In genomic region chr7:628041-628763, GRCh38 we compare ENCODE assay signal across 33 cellular contexts.
"Had no signal": no experiment of that assay in that cellular context is flagged by ENCODE, and none has a peak within 500 bp of the region (broad histone marks: within the 10 kb centered on the region; RNA-seq: fewer than 3 reads in every experiment).

No MANE protein-coding gene starts in this region.

- ATAC-seq: activated CD4-positive, alpha-beta T cell treated with anti-CD3 and anti-CD28 coated beads for 36 hours; activated CD8-positive, alpha-beta memory T cell treated with anti-CD3 and anti-CD28 coated beads, Interleukin-2, amount 10 ng/mL, durations not matched to agents 7 days and 5 days; activated CD8-positive, alpha-beta T cell treated with anti-CD3 and anti-CD28 coated beads, Interleukin-2, amount 10 ng/mL, durations not matched to agents 7 days and 5 days; effector memory CD8-positive, alpha-beta T cell; gastrocnemius medialis; pancreas had no signal

- FAIRE-seq: pancreas had no signal

- H3K79me2 ChIP-seq: hepatocyte had no signal

- H3K4me1 ChIP-seq: adrenal gland, ascending aorta, colonic mucosa, gastrocnemius medialis, pancreas, prostate gland, sigmoid colon, tibial nerve had no signal

- H3K4me3 Mint-ChIP-seq: activated CD4-positive, alpha-beta T cell treated with anti-CD3 and anti-CD28 coated beads for 36 hours; activated CD8-positive, alpha-beta memory T cell treated with anti-CD3 and anti-CD28 coated beads, Interleukin-2, amount 10 ng/mL, durations not matched to agents 7 days and 5 days; activated CD8-positive, alpha-beta T cell treated with anti-CD3 and anti-CD28 coated beads, Interleukin-2, amount 10 ng/mL, durations not matched to agents 7 days and 5 days; activated naive CD4-positive, alpha-beta T cell treated with anti-CD3 and anti-CD28 coated beads for 36 hours; activated naive CD8-positive, alpha-beta T cell treated with anti-CD3 and anti-CD28 coated beads for 36 hours; brain; effector memory CD8-positive, alpha-beta T cell; naive thymus-derived CD4-positive, alpha-beta T cell had no signal

- H3K27ac ChIP-seq: adrenal gland, ascending aorta, cardiac muscle cell, colonic mucosa, dorsolateral prefrontal cortex, gastrocnemius medialis, hepatocyte, neutrophil, pancreas, prostate gland, sigmoid colon, tibial nerve had no signal

- H3K27me3 ChIP-seq: adrenal gland, ascending aorta, cardiac muscle cell, colonic mucosa, dorsolateral prefrontal cortex, gastrocnemius medialis, hepatocyte, neutrophil, pancreas, sigmoid colon, tibial nerve had no signal

- H3K27ac Mint-ChIP-seq: activated CD4-positive, alpha-beta T cell treated with anti-CD3 and anti-CD28 coated beads for 36 hours; activated CD8-positive, alpha-beta memory T cell treated with anti-CD3 and anti-CD28 coated beads, Interleukin-2, amount 10 ng/mL, durations not matched to agents 7 days and 5 days; activated CD8-positive, alpha-beta T cell treated with anti-CD3 and anti-CD28 coated beads, Interleukin-2, amount 10 ng/mL, durations not matched to agents 7 days and 5 days; activated naive CD4-positive, alpha-beta T cell treated with anti-CD3 and anti-CD28 coated beads for 36 hours; activated naive CD8-positive, alpha-beta T cell treated with anti-CD3 and anti-CD28 coated beads for 36 hours; activated T-helper 2 cell treated with anti-CD3 and anti-CD28 coated beads, Interferon-gamma antibody, Interleukin-2, Interleukin-4, amounts not matched to agents 10 μg/mL and 5 μg/mL and 100 μg/mL, durations not matched to agents 14 hours and 24 hours and 36 hours; brain; effector memory CD8-positive, alpha-beta T cell had no signal

- H2AFZ ChIP-seq: hepatocyte had no signal

- H3K27me3 Mint-ChIP-seq: activated CD4-positive, alpha-beta T cell treated with anti-CD3 and anti-CD28 coated beads for 36 hours; activated CD8-positive, alpha-beta memory T cell treated with anti-CD3 and anti-CD28 coated beads, Interleukin-2, amount 10 ng/mL, durations not matched to agents 7 days and 5 days; activated naive CD8-positive, alpha-beta T cell treated with anti-CD3 and anti-CD28 coated beads for 36 hours; brain; effector memory CD8-positive, alpha-beta T cell; naive thymus-derived CD4-positive, alpha-beta T cell had no signal

- H3K4me3 ChIP-seq: adrenal gland, ascending aorta, cardiac muscle cell, colonic mucosa, dorsolateral prefrontal cortex, gastrocnemius medialis, hepatocyte, pancreas, prostate gland, sigmoid colon, smooth muscle cell, tibial nerve had no signal

- DNase-seq: activated CD4-positive, alpha-beta T cell treated with anti-CD3 and anti-CD28 coated beads for 36 hours; activated CD4-positive, CD25-positive, alpha-beta regulatory T cell; activated CD8-positive, alpha-beta memory T cell treated with anti-CD3 and anti-CD28 coated beads, Interleukin-2, amount 10 ng/mL, durations not matched to agents 7 days and 5 days; activated CD8-positive, alpha-beta T cell treated with anti-CD3 and anti-CD28 coated beads, Interleukin-2, amount 10 ng/mL, durations not matched to agents 7 days and 5 days; activated naive CD4-positive, alpha-beta T cell treated with anti-CD3 and anti-CD28 coated beads for 36 hours; activated naive CD8-positive, alpha-beta T cell treated with anti-CD3 and anti-CD28 coated beads for 36 hours; activated T-cell treated with anti-CD3 and anti-CD28 coated beads, Interleukin-2, amount 50 U/mL, for 48 hours; adrenal gland; cerebellar nuclear complex; colonic mucosa; effector memory CD8-positive, alpha-beta T cell; erythroblast; gastrocnemius medialis; glutamatergic neuron; islet precursor cell; left cardiac atrium; mammary epithelial cell; naive thymus-derived CD4-positive, alpha-beta T cell; retina; sigmoid colon; stimulated activated naive CD4-positive, alpha-beta T cell treated with Interleukin-2 at 50 U/mL for 16 hours; T-helper 1 cell had no signal

- H3K4me2 ChIP-seq: hepatocyte, smooth muscle cell had no signal

- H3K9me3 ChIP-seq: colonic mucosa, gastrocnemius medialis, pancreas, prostate gland had no signal

- H3K36me3 ChIP-seq: adrenal gland, ascending aorta, cardiac muscle cell, colonic mucosa, gastrocnemius medialis, neutrophil, pancreas, prostate gland, sigmoid colon, tibial nerve had no signal

- H3K4me1 Mint-ChIP-seq: activated CD4-positive, alpha-beta T cell treated with anti-CD3 and anti-CD28 coated beads for 36 hours; activated CD8-positive, alpha-beta memory T cell treated with anti-CD3 and anti-CD28 coated beads, Interleukin-2, amount 10 ng/mL, durations not matched to agents 7 days and 5 days; activated naive CD8-positive, alpha-beta T cell treated with anti-CD3 and anti-CD28 coated beads for 36 hours; brain had no signal
